In genomic region chr3:114442251-114442650, GRCh38 we compare ENCODE assay signal across 14 cellular contexts.
DNase-seq lines count a peak whose midpoint lies in the region; ATAC-seq and TF ChIP-seq lines count a peak whose summit lies in the region.
"Had no signal": no experiment of that assay in that cellular context is flagged by ENCODE, and none has a peak within 500 bp of the region (broad histone marks: within the 10 kb centered on the region; RNA-seq: fewer than 3 reads in every experiment).

No MANE protein-coding gene starts in this region.

- peak overlapping the region in 31 of 59 donors; percentile 2 to 67 (median 24) for H3K27ac ChIP-seq in dorsolateral prefrontal cortex
- H3K27ac ChIP-seq in osteoblast (ENCODE audit: low read depth, low read length) = no peak overlapping the region
- H3K27ac ChIP-seq: WERI-Rb-1 had no signal

- no peak overlapping the region for H2AFZ ChIP-seq in osteoblast (ENCODE audit: low read length)

- no peak for ATAC-seq in omental fat pad (ENCODE audit: low FRiP score)
- ATAC-seq: body of pancreas; stimulated activated effector memory CD8-positive, alpha-beta T cell treated with anti-CD3 and anti-CD28 coated beads, Interleukin-12 subunit alpha, Interleukin-12 subunit beta, amount 100 ng/mL, for 72 hours had no signal

- DNase-seq in EH (ENCODE audit: low read depth) (peak; percentile 72), RKO (ENCODE audit: low spot score) (peak; percentile 32), dorsolateral prefrontal cortex (no peak), osteoblast (ENCODE audit: insufficient read length, low spot score, missing footprints) (no peak), omental fat pad (ENCODE audit: low spot score) (no peak), KBM-7 (no peak), UCSD-AML1 (lab: John Stamatoyannopoulos, UW; ENCODE audit: unreplicated experiment) (no peak), HT-29 (ENCODE audit: low spot score) (no peak)
- DNase-seq: activated T-cell treated with anti-CD3 and anti-CD28 coated beads, Interleukin-2, amount 50 U/mL, for 1 hour; body of pancreas; CD4-positive, alpha-beta T cell; NCI-H1417; WERI-Rb-1 had no signal

- peaks cover 33% of the 10 kb centered on the region for H4K20me1 ChIP-seq in osteoblast (ENCODE audit: insufficient read depth, low read length)

- no peaks in the 10 kb centered on the region for H3K9me3 ChIP-seq in osteoblast (ENCODE audit: low read depth, low read length)
- H3K9me3 ChIP-seq: body of pancreas had no signal

- peaks cover 10% of the 10 kb centered on the region for H3K4me1 ChIP-seq in osteoblast (ENCODE audit: insufficient read depth, low read length)

- H3K4me2 ChIP-seq in osteoblast (ENCODE audit: insufficient read depth, low read length) = peak overlapping the region; percentile 34

- H3K79me2 ChIP-seq in osteoblast (ENCODE audit: insufficient read depth, low read length) = peaks cover 7% of the 10 kb centered on the region

- intact Hi-C loops in dorsolateral prefrontal cortex (cut with DNase I) = no loop called here

- in situ Hi-C loops in KBM-7 (cut with MboI; ENCODE audit: low pct_unique_long_range_greater_than_20kb, low sequenced_read_pairs) = no loop called here

- TF ChIP-seq CTCF in dorsolateral prefrontal cortex (IDR thresholded peaks at IDR 0.05 in 54 of 56, conservative IDR thresholded peaks at IDR 0.05 in 2 of 56; ENCODE audit: low read depth in 1 of 56, partially characterized antibody in 56 of 56) = no peak
- no peak for TF ChIP-seq CTCF in osteoblast (IDR thresholded peaks at IDR 0.05; ENCODE audit: extremely low read depth, low read depth, low read length)
- TF ChIP-seq CTCF in omental fat pad (IDR thresholded peaks at IDR 0.05) = no peak

- H3K36me3 ChIP-seq in osteoblast (ENCODE audit: insufficient read depth, low read length) = no peaks in the 10 kb centered on the region
- H3K36me3 ChIP-seq: WERI-Rb-1 had no signal

- H3K4me3 ChIP-seq in dorsolateral prefrontal cortex (peak overlapping the region in 21 of 59 donors; percentile 2 to 57 (median 41)), osteoblast (ENCODE audit: insufficient read depth, low read length) (no peak overlapping the region)
- H3K4me3 ChIP-seq: body of pancreas had no signal

- H3K27me3 ChIP-seq in dorsolateral prefrontal cortex (no peaks in the 10 kb centered on the region), osteoblast (ENCODE audit: insufficient read depth, low read length) (no peaks in the 10 kb centered on the region)
- H3K27me3 ChIP-seq: body of pancreas had no signal

Comparison
In these comparisons a context has a peak if more than half of its experiments do, and no peak if none do; other contexts are left out.
1. DNase-seq: peak in EH (single experiment) and RKO (single experiment); none in dorsolateral prefrontal cortex (0 of 10), osteoblast (single experiment), omental fat pad (single experiment), KBM-7 (single experiment), UCSD-AML1 (single experiment) and HT-29 (single experiment).